ENCODE assay signal across 8 cellular contexts in genomic region chr4:142353149-142353738, GRCh38.
DNase-seq lines count a peak whose midpoint lies in the region; TF ChIP-seq lines count a peak whose summit lies in the region.

No MANE protein-coding gene starts in this region.

- no peaks in the 10 kb centered on the region for H3K9me3 Mint-ChIP-seq in H9

- H3K27ac Mint-ChIP-seq in H9: no peak overlapping the region

- H3K4me1 Mint-ChIP-seq in H9: 0 out of 4 replicates have a peak, but pooled peaks cover 0 to 2% of the 10 kb centered on the region in 2 experiments

- no peaks in the 10 kb centered on the region for H3K36me3 ChIP-seq in ascending aorta
- no peaks in the 10 kb centered on the region for H3K36me3 ChIP-seq in iPS DF 6.9 (ENCODE audit: control insufficient read depth, insufficient read depth, low read length)
- no peaks in the 10 kb centered on the region for H3K36me3 ChIP-seq in stomach

- intact Hi-C loops in ascending aorta (cut with DNase I) (loop anchor here (2.0 to 5.0 kb wide), 4 partner anchors 54 to 369 kb away; no protein-coding TSS in a partner anchor), stomach (cut with DNase I; ENCODE audit: low total_unique reads) (no loop called here)

- no peak overlapping the region for H3K4me2 ChIP-seq in H9 (ENCODE audit: insufficient read depth, insufficient read length, low read length)

- H3K9ac ChIP-seq in H9 (ENCODE audit: extremely low read depth, insufficient read length, low read length): no peak overlapping the region

- H3K36me3 Mint-ChIP-seq in H9 (ENCODE audit: insufficient read depth in 1 of 3, low read depth in 3 of 3): no peaks in the 10 kb centered on the region

- peak overlapping the region in 1 of 2 donors; percentile 41 for H3K4me3 ChIP-seq in ascending aorta
- no peak overlapping the region for H3K4me3 ChIP-seq in iPS DF 6.9 (ENCODE audit: low read length)
- H3K4me3 ChIP-seq in stomach: no peak overlapping the region

- no peak overlapping the region for H3T11ph ChIP-seq in H9 (ENCODE audit: low read length)

- H3K14ac ChIP-seq in H9 (ENCODE audit: insufficient read depth, low read length): no peak overlapping the region

- H4K20me1 ChIP-seq in H9 (ENCODE audit: control insufficient read depth, insufficient read depth, insufficient read length): no peaks in the 10 kb centered on the region

- H2BK5ac ChIP-seq in H9 (ENCODE audit: insufficient read length, low read length): no peak overlapping the region

- no peak overlapping the region for H3K18ac ChIP-seq in H9 (ENCODE audit: insufficient read length, low read depth, low read length)

- H3K9me3 ChIP-seq in H9 (ENCODE audit: control insufficient read depth, low read depth, low read length) (no peaks in the 10 kb centered on the region), ascending aorta (no peaks in the 10 kb centered on the region), iPS DF 6.9 (ENCODE audit: control insufficient read depth, insufficient read depth, low read length) (no peaks in the 10 kb centered on the region), stomach (no peaks in the 10 kb centered on the region)

- H3K56ac ChIP-seq in H9 (ENCODE audit: insufficient read length, low read depth, low read length): no peak overlapping the region

- no peak overlapping the region for H2BK15ac ChIP-seq in H9 (ENCODE audit: low read depth, low read length)

- H3K27ac ChIP-seq in H9 (ENCODE audit: insufficient read length, low read depth, low read length) (no peak overlapping the region), ascending aorta (peak overlapping the region; percentile 69 to 70), iPS DF 6.9 (ENCODE audit: low read length) (no peak overlapping the region), stomach (peak overlapping the region in 2 of 5 donors; percentile 10 to 42)

- no peaks in the 10 kb centered on the region for H3K23me2 ChIP-seq in H9 (ENCODE audit: insufficient read length, low read depth, low read length, poor library complexity, severe bottlenecking)

- TF ChIP-seq CTCF in H9 (conservative IDR thresholded peaks at IDR 0.05): peak; percentile 87
- TF ChIP-seq CTCF in ascending aorta (IDR thresholded peaks at IDR 0.05): peak; percentile 36 to 88 (median 82)
- peak in 5 of 7 experiments; percentile 70 to 86 (median 78) for TF ChIP-seq CTCF in stomach (IDR thresholded peaks at IDR 0.05)

- no peaks in the 10 kb centered on the region for H3K79me1 ChIP-seq in H9 (ENCODE audit: insufficient read depth, low read depth, low read length, poor library complexity, severe bottlenecking)

- H3K79me2 ChIP-seq in H9 (ENCODE audit: insufficient read depth, low read length): no peaks in the 10 kb centered on the region

- H2BK12ac ChIP-seq in H9 (ENCODE audit: insufficient read length, low read depth, low read length): no peak overlapping the region

- no peak overlapping the region for H4K5ac ChIP-seq in H9 (ENCODE audit: insufficient read length, low read depth, low read length)

- H3K27me3 ChIP-seq in H9 (ENCODE audit: insufficient read depth, low read length) (no peaks in the 10 kb centered on the region), ascending aorta (no peaks in the 10 kb centered on the region), iPS DF 6.9 (ENCODE audit: control insufficient read depth, insufficient read depth, low read length) (no peaks in the 10 kb centered on the region), stomach (no peaks in the 10 kb centered on the region)

- H3K4me3 Mint-ChIP-seq in H9: no peak overlapping the region

- no peak for TF ChIP-seq EP300 in stomach (IDR thresholded peaks at IDR 0.05)

- no peak overlapping the region for H4K91ac ChIP-seq in H9 (ENCODE audit: insufficient read length, low read depth, low read length)

- no peak overlapping the region for H2BK20ac ChIP-seq in H9 (ENCODE audit: low read depth, low read length, poor library complexity, severe bottlenecking)

- no peaks in the 10 kb centered on the region for H3K27me3 Mint-ChIP-seq in H9 (ENCODE audit: low read depth)

- no CpG with 5 or more reads among the region's 5 CpGs for WGBS in H9 (ENCODE audit: extremely low coverage, insufficient read length, low lambda C conversion rate)
- no CpG with 5 or more reads among the region's 5 CpGs for WGBS in iPS DF 6.9 (ENCODE audit: insufficient coverage, insufficient read length)
- 12 to 22% (median 17%) methylated on average over 5 of the region's 5 CpGs for WGBS in stomach, 5 donors

- no peak for TF ChIP-seq POLR2A in stomach (IDR thresholded peaks at IDR 0.05)

- H3K4me1 ChIP-seq in H9 (ENCODE audit: insufficient read depth, low read length) (no peaks in the 10 kb centered on the region), ascending aorta (peaks cover 6 to 15% of the 10 kb centered on the region in 2 donors), iPS DF 6.9 (ENCODE audit: control insufficient read depth, insufficient read depth, low read length) (peaks cover 1% of the 10 kb centered on the region; the same call in 1 of the 2 replicates), stomach (peaks cover 23 to 67% (median 48%) of the 10 kb centered on the region in 4 donors)

- no peak overlapping the region for H2AFZ ChIP-seq in H9 (ENCODE audit: low read length)

- peak; percentile 2 for DNase-seq in NCI-H146 (lab: John Stamatoyannopoulos, UW)
- no peak for DNase-seq in NCI-H146 treated with DMSO at 0.1 percent for 48 hours (lab: John Stamatoyannopoulos, UW; ENCODE audit: unreplicated experiment)
- no peak for DNase-seq in H9
- peak; percentile 23 to 71 for DNase-seq in NCI-H446 (lab: John Stamatoyannopoulos, UW)
- no peak for DNase-seq in ascending aorta (ENCODE audit: low spot score in 2 of 2)
- DNase-seq in iPS DF 6.9 (ENCODE audit: low read depth, low spot score): peak; percentile 20
- no peak for DNase-seq in stomach
- no peak for DNase-seq in stimulated activated CD4-positive, alpha-beta T cell treated with anti-CD3 and anti-CD28 coated beads, Interleukin-2, amount 100 ng/mL, for 48 hours

- H3K23ac ChIP-seq in H9 (ENCODE audit: insufficient read length, low read depth, low read length): no peak overlapping the region

- no peak overlapping the region for H3K4ac ChIP-seq in H9 (ENCODE audit: low read depth, low read length)

- H2AK5ac ChIP-seq in H9 (ENCODE audit: insufficient read length, low read length): no peak overlapping the region

- H4K8ac ChIP-seq in H9 (replicated peaks; ENCODE audit: insufficient read length, low read depth, low read length): no peak overlapping the region

- no peak overlapping the region for H2BK120ac ChIP-seq in H9 (ENCODE audit: low read depth, low read length, poor library complexity, severe bottlenecking)

Comparison
In these comparisons a context has a peak if more than half of its experiments do, and no peak if none do; other contexts are left out.
1. DNase-seq: peak in NCI-H146 (single experiment), NCI-H446 (2 of 2) and iPS DF 6.9 (single experiment); none in NCI-H146 treated with DMSO at 0.1 percent for 48 hours (single experiment), H9 (single experiment), ascending aorta (0 of 2), stomach (single experiment) and stimulated activated CD4-positive, alpha-beta T cell treated with anti-CD3 and anti-CD28 coated beads, Interleukin-2, amount 100 ng/mL, for 48 hours (0 of 2).
2. H3K27ac ChIP-seq: peak in ascending aorta (2 of 2); none in H9 (single experiment) and iPS DF 6.9 (single experiment).
3. Peak in every context shown above with its lines, with median percentiles within 50 percentile points of each other: CTCF ChIP-seq.